17 cellular contexts compared by ENCODE assay signal in genomic region chr2:206937519-206937918, GRCh38. TPM values are rescaled to one million over a fixed set of nuclear protein-coding genes. Genes with fewer than 3 reads are reported as not detected.
A peak's percentile ranks its signal among the peaks of the same experiment; 100 is the strongest.
DNase-seq lines count a peak whose midpoint lies in the region; ATAC-seq and TF ChIP-seq lines count a peak whose summit lies in the region.
"Had no signal": no experiment of that assay in that cellular context is flagged by ENCODE, and none has a peak within 500 bp of the region (broad histone marks: within the 10 kb centered on the region; RNA-seq: fewer than 3 reads in every experiment).

No MANE protein-coding gene starts in this region.

- TF ChIP-seq CTCF in GM12865 (IDR thresholded peaks at IDR 0.05; ENCODE audit: insufficient read depth, low read depth, low read length, missing control alignments): no peak
- no peak for TF ChIP-seq CTCF in neural progenitor cell (IDR thresholded peaks at IDR 0.05)

- H3K79me2 ChIP-seq in neural progenitor cell (ENCODE audit: low read depth): no peaks in the 10 kb centered on the region
- H3K79me2 ChIP-seq: hepatocyte had no signal

- no peak overlapping the region for H3K27ac ChIP-seq in neural progenitor cell
- H3K27ac ChIP-seq: hepatocyte had no signal

- H3K4me1 ChIP-seq in neural progenitor cell: no peaks in the 10 kb centered on the region

- H3K36me3 Mint-ChIP-seq in neural progenitor cell: no peaks in the 10 kb centered on the region
- H3K36me3 Mint-ChIP-seq: activated CD4-positive, alpha-beta memory T cell treated with anti-CD3 and anti-CD28 coated beads for 36 hours had no signal

- no peaks in the 10 kb centered on the region for H3K9me3 Mint-ChIP-seq in neural progenitor cell
- H3K9me3 Mint-ChIP-seq: activated CD4-positive, alpha-beta memory T cell treated with anti-CD3 and anti-CD28 coated beads for 36 hours had no signal

- no peaks in the 10 kb centered on the region for H3K27me3 ChIP-seq in neural progenitor cell
- H3K27me3 ChIP-seq: hepatocyte had no signal

- H2AFZ ChIP-seq in neural progenitor cell (replicated peaks): no peak overlapping the region
- H2AFZ ChIP-seq: hepatocyte had no signal

- H4K20me1 ChIP-seq in neural progenitor cell (ENCODE audit: low read depth): no peaks in the 10 kb centered on the region

- no peak overlapping the region for H3K4me2 ChIP-seq in neural progenitor cell
- H3K4me2 ChIP-seq: hepatocyte had no signal

- H3K27ac Mint-ChIP-seq in neural progenitor cell: no peak overlapping the region
- H3K27ac Mint-ChIP-seq: activated CD4-positive, alpha-beta memory T cell treated with anti-CD3 and anti-CD28 coated beads for 36 hours had no signal

- no peak overlapping the region for H3K9ac ChIP-seq in neural progenitor cell

- H3K4me3 ChIP-seq in GM12865 (ENCODE audit: low read depth, low read length) (no peak overlapping the region), neural progenitor cell (no peak overlapping the region)
- H3K4me3 ChIP-seq: hepatocyte had no signal

- H3K36me3 ChIP-seq in neural progenitor cell: no peaks in the 10 kb centered on the region

- DNase-seq in GM12865 (ENCODE audit: low read depth): peak; percentile 32
- no peak for DNase-seq in neural progenitor cell (ENCODE audit: low spot score)
- DNase-seq in mucosa of gallbladder (ENCODE audit: low spot score): no peak
- no peak for DNase-seq in NCI-H526 (lab: John Stamatoyannopoulos, UW)
- no peak for DNase-seq in DMS79 treated with DMSO at 0.1 percent for 48 hours (lab: John Stamatoyannopoulos, UW)
- DNase-seq: activated CD4-positive, alpha-beta memory T cell treated with anti-CD3 and anti-CD28 coated beads for 36 hours; activated gamma-delta T cell treated with Interleukin-2 at 50 U/mL for 16 hours; DND-41; NCI-H1436 treated with DMSO at 0.1 percent for 48 hours; posterior cingulate gyrus; substantia nigra; T-helper 1 cell had no signal

- peak; percentile 85 for ATAC-seq in GM19328 (IDR thresholded peaks at IDR 0.05; ENCODE audit: unreplicated experiment)
- peak; percentile 80 for ATAC-seq in HG02610 (IDR thresholded peaks at IDR 0.05; ENCODE audit: unreplicated experiment)
- peak; percentile 69 for ATAC-seq in HG03439 (IDR thresholded peaks at IDR 0.05; ENCODE audit: unreplicated experiment)

- no peaks in the 10 kb centered on the region for H3K27me3 Mint-ChIP-seq in neural progenitor cell (ENCODE audit: insufficient read depth, low read depth)
- H3K27me3 Mint-ChIP-seq: activated CD4-positive, alpha-beta memory T cell treated with anti-CD3 and anti-CD28 coated beads for 36 hours had no signal

- H3K9me3 ChIP-seq in neural progenitor cell (ENCODE audit: low read depth): no peaks in the 10 kb centered on the region

- peaks cover 5% of the 10 kb centered on the region for H3K4me1 Mint-ChIP-seq in neural progenitor cell

- no peaks in the 10 kb centered on the region for H3F3A ChIP-seq in neural progenitor cell (ENCODE audit: low read depth)

- no peak overlapping the region for H3K4me3 Mint-ChIP-seq in neural progenitor cell
- H3K4me3 Mint-ChIP-seq: activated CD4-positive, alpha-beta memory T cell treated with anti-CD3 and anti-CD28 coated beads for 36 hours had no signal

RNA-seq across cellular contexts. Expression of gene CPO, which starts 1.8 kb away (rescaled TPM):
- not detected in 2 replicates for total RNA-seq in neural progenitor cell (ENCODE audit: low replicate concordance)
- 0.23 TPM for total RNA-seq in mucosa of gallbladder
- total RNA-seq: activated CD4-positive, alpha-beta memory T cell treated with anti-CD3 and anti-CD28 coated beads for 36 hours; epithelial cell of proximal tubule; hepatocyte had no signal
